Comparison of ENCODE assay signal across 15 cellular contexts in genomic region chr20:9615766-9616454, GRCh38.
DNase-seq lines count a peak whose midpoint lies in the region; ATAC-seq, FAIRE-seq and TF ChIP-seq lines count a peak whose summit lies in the region.
"Had no signal": no experiment of that assay in that cellular context is flagged by ENCODE, and none has a peak within 500 bp of the region (broad histone marks: within the 10 kb centered on the region; RNA-seq: fewer than 3 reads in every experiment).

No MANE protein-coding gene starts in this region.

- TF ChIP-seq RAD21 in SK-N-SH (IDR thresholded peaks at IDR 0.05; ENCODE audit: low read length), result no peak

- H2AFZ ChIP-seq in SK-N-SH (ENCODE audit: low read depth), result no peak overlapping the region

- TF ChIP-seq CTCF in SK-N-SH (IDR thresholded peaks at IDR 0.05), result no peak

- H3K9ac ChIP-seq in SK-N-SH, result no peak overlapping the region

- no peak overlapping the region for H3K4me2 ChIP-seq in SK-N-SH

- DNase-seq in GM18507 (ENCODE audit: extremely low spot score, insufficient read length, low read depth) (peak; percentile 8), SIG-M5 treated with dmso at 0.1 percent for 504 hours (lab: John Stamatoyannopoulos, UW; ENCODE audit: unreplicated experiment) (peak; percentile 88), SK-N-SH (no peak), SW 1271 (lab: John Stamatoyannopoulos, UW) (no peak), OCI-M2 (lab: John Stamatoyannopoulos, UW; ENCODE audit: unreplicated experiment) (no peak), COLO668 (lab: John Stamatoyannopoulos, UW; ENCODE audit: unreplicated experiment) (no peak)
- DNase-seq: activated naive CD4-positive, alpha-beta T cell; CD8-positive, alpha-beta T cell; H7; kidney glomerular epithelial cell had no signal

- no peak overlapping the region for H3K4me3 ChIP-seq in SK-N-SH (ENCODE audit: low read depth in 2 of 2, low read length in 1 of 2)
- H3K4me3 ChIP-seq: right atrium auricular region had no signal

- no peaks in the 10 kb centered on the region for H3K9me3 ChIP-seq in SK-N-SH
- H3K9me3 ChIP-seq: right atrium auricular region had no signal

- 66% methylated on average over 8 of the region's 8 CpGs for WGBS in SK-N-SH (ENCODE audit: low lambda C conversion rate)

- POLR2A ChIA-PET in SK-N-SH (lab: Yijun Ruan, JAX), result no interaction called here

- no peaks in the 10 kb centered on the region for H3K9me2 ChIP-seq in SK-N-SH

- H3K79me2 ChIP-seq in SK-N-SH (ENCODE audit: insufficient read depth), result no peaks in the 10 kb centered on the region

- no peaks in the 10 kb centered on the region for H3F3A ChIP-seq in SK-N-SH (replicated peaks; ENCODE audit: insufficient read depth)

- no peak overlapping the region; a peak in 1 of 4 replicates for H3K27ac ChIP-seq in SK-N-SH (ENCODE audit: low read depth in 2 of 2, low read length in 1 of 2)
- H3K27ac ChIP-seq: right atrium auricular region had no signal

- no peaks in the 10 kb centered on the region for H3K27me3 ChIP-seq in SK-N-SH (ENCODE audit: insufficient read depth)
- H3K27me3 ChIP-seq: right atrium auricular region had no signal

- peak; percentile 93 for FAIRE-seq in GM18507 (lab: Jason Lieb, UNC)
- FAIRE-seq: endothelial cell of umbilical vein, TTC549 had no signal

- H3K4me1 ChIP-seq in SK-N-SH (ENCODE audit: control insufficient read depth in 1 of 2, insufficient read depth in 2 of 2, low read depth in 1 of 2, low read length in 1 of 2), result peaks cover 0 to 8% of the 10 kb centered on the region in 2 experiments; a peak in 2 of 4 replicates
- H3K4me1 ChIP-seq: right atrium auricular region had no signal

- H4K20me1 ChIP-seq in SK-N-SH (ENCODE audit: insufficient read depth), result no peaks in the 10 kb centered on the region

- no peak for TF ChIP-seq EP300 in SK-N-SH (IDR thresholded peaks at IDR 0.05; ENCODE audit: borderline replicate concordance in 1 of 2, low read depth in 1 of 2, low read length in 1 of 2)

- ATAC-seq in GM21528 (IDR thresholded peaks at IDR 0.05; ENCODE audit: low FRiP score, unreplicated experiment) (peak; percentile 98), HG03196 (IDR thresholded peaks at IDR 0.05; ENCODE audit: unreplicated experiment) (peak; percentile 98)
- ATAC-seq: CD8-positive, alpha-beta T cell had no signal

- CTCF ChIA-PET in SK-N-SH (lab: Yijun Ruan, JAX), result interaction anchor here (1.5 to 6.8 kb wide), 10 partner anchors 13 to 360 kb away, joined by 3 to 113 read pairs (median 29); no protein-coding TSS in a partner anchor

- no peaks in the 10 kb centered on the region for H3K36me3 ChIP-seq in SK-N-SH (replicated peaks in 1 of 2; ENCODE audit: control insufficient read depth in 1 of 2, insufficient read depth in 2 of 2, low read length in 1 of 2)
- H3K36me3 ChIP-seq: right atrium auricular region had no signal

TF ChIP-seq in SK-N-SH, 30 proteins besides CTCF, POLR2A, EP300 and RAD21:
- TF ChIP-seq MEF2A (IDR thresholded peaks at IDR 0.05; ENCODE audit: borderline replicate concordance, low read depth) (no peak), YY1 (IDR thresholded peaks at IDR 0.05; ENCODE audit: low read depth) (no peak), REST (IDR thresholded peaks at IDR 0.05; ENCODE audit: low read depth, low read length) (no peak), CHD2 (IDR thresholded peaks at IDR 0.05; ENCODE audit: low read length, partially characterized antibody) (no peak), PBX3 (IDR thresholded peaks at IDR 0.05) (no peak)

Comparison
In these comparisons a context has a peak if more than half of its experiments do, and no peak if none do; other contexts are left out.
1. DNase-seq: peak in GM18507 (single experiment) and SIG-M5 treated with dmso at 0.1 percent for 504 hours (single experiment); none in SK-N-SH (single experiment), SW 1271 (0 of 2), OCI-M2 (single experiment) and COLO668 (single experiment).